In the genomic region with DNA sequence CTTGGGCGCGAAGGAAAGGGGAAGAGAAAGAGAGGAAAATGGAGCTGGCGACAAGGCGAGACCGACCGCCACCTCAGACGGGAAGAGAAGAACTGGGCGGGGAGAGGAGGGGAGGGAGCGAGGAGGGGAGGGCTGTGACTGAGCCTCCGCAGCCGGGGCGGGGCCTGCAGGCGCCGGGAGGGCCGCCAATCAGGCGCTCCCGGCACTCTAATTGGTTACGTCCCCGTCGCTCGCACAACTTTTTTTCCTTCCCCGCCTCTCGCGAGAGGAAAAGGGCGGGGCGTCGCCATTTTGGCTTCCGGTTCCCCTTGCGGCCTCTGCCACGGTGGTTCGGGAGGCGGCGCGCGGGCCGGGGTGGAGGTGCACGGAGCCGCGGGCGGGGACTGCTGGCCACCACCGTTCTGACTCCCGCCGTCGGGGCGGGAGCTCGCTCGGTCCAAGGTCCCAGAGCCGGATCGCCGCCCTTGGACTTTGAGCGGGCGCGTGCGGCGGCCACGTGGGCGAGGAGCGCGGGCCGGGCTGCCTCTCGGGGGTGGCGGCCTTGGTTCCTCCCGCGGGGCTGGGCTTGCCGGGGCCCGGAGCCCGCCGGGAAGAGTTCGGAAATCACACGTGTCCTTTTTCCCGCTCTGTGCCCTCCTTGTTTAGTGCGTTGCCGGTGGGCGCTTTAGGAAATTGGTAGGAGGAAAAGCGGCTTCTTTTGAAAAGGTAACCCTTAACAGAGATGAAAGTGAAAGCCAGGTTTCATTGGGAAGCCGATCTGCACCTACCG, we compare ENCODE assay signal across 8 cellular contexts. TPM values are rescaled to one million over a fixed set of nuclear protein-coding genes. Genes with fewer than 3 reads are reported as not detected.
A peak's percentile ranks its signal among the peaks of the same experiment; 100 is the strongest.
DNase-seq lines count a peak whose midpoint lies in the region; ATAC-seq, FAIRE-seq and TF ChIP-seq lines count a peak whose summit lies in the region.

A gene (minus strand): TSS at position 94 of the 769 bp plus-strand sequence. CDS start 176 bp downstream, outside the sequence.

- TF ChIP-seq EP300 in esophagus muscularis mucosa (IDR thresholded peaks at IDR 0.05), result no peak

- H3K4me2 ChIP-seq in DOHH2 (ENCODE audit: low read length), result peak within 1 kb of the TSS; percentile 93
- H3K4me2 ChIP-seq in GM23248 (ENCODE audit: unreplicated experiment), result peak within 1 kb of the TSS; percentile 88
- H3K4me2 ChIP-seq in Karpas-422 (ENCODE audit: low read depth, low read length, poor library complexity, severe bottlenecking), result peak within 1 kb of the TSS; percentile 99

- H4K20me1 ChIP-seq in DOHH2 (ENCODE audit: control insufficient read depth, insufficient read depth, low read depth, low read length) (peaks cover 34% of the 10 kb centered on the region), GM23248 (ENCODE audit: insufficient read depth) (peaks cover 34% of the 10 kb centered on the region), Karpas-422 (ENCODE audit: insufficient read depth, low read depth, low read length) (peaks cover 33% of the 10 kb centered on the region; the same call in 1 of the 2 replicates)

- peaks cover 3 to 4% of the 10 kb centered on the region in 2 donors for H3K9me3 Mint-ChIP-seq in activated T-cell treated with anti-CD3 and anti-CD28 coated beads, Interleukin-2, amount 50 U/mL, for 72 hours

- H3K9ac ChIP-seq in GM23248 (peak within 1 kb of the TSS; percentile 99), Karpas-422 (ENCODE audit: low read length) (peak within 1 kb of the TSS; percentile 99)

- ATAC-seq in activated T-cell treated with anti-CD3 and anti-CD28 coated beads, Interleukin-2, amount 50 U/mL, for 72 hours (replicated peaks in 1 of 2), result peak; percentile 94 to 96

- H3K9me3 ChIP-seq in DOHH2 (ENCODE audit: control insufficient read depth, insufficient read depth, low read length) (no peaks in the 10 kb centered on the region), GM23248 (ENCODE audit: low read depth) (no peaks in the 10 kb centered on the region), Karpas-422 (ENCODE audit: low read length) (no peaks in the 10 kb centered on the region), esophagus muscularis mucosa (no peaks in the 10 kb centered on the region), muscle layer of duodenum (ENCODE audit: control insufficient read depth in 1 of 2, low read length in 2 of 2) (no peaks in the 10 kb centered on the region)

- peaks cover 6 to 7% of the 10 kb centered on the region in 2 donors for H3K36me3 Mint-ChIP-seq in activated T-cell treated with anti-CD3 and anti-CD28 coated beads, Interleukin-2, amount 50 U/mL, for 72 hours (ENCODE audit: insufficient read depth in 2 of 2)

- H3K27me3 ChIP-seq in DOHH2 (ENCODE audit: control insufficient read depth, low read length) (no peaks in the 10 kb centered on the region), GM23248 (replicated peaks; ENCODE audit: insufficient read depth) (no peaks in the 10 kb centered on the region), Karpas-422 (ENCODE audit: low read length) (no peaks in the 10 kb centered on the region), esophagus muscularis mucosa (no peaks in the 10 kb centered on the region), muscle layer of duodenum (ENCODE audit: low read depth, low read length) (no peaks in the 10 kb centered on the region)

- H3K4me3 ChIP-seq in DOHH2 (ENCODE audit: low read length), result peak within 1 kb of the TSS; percentile 84
- peak within 1 kb of the TSS; percentile 95 for H3K4me3 ChIP-seq in GM23248
- peak within 1 kb of the TSS; percentile 86 for H3K4me3 ChIP-seq in Karpas-422 (ENCODE audit: low read length)
- peak within 1 kb of the TSS; percentile 81 to 100 (median 96) for H3K4me3 ChIP-seq in esophagus muscularis mucosa
- peak within 1 kb of the TSS; percentile 93 to 95 for H3K4me3 ChIP-seq in muscle layer of duodenum (ENCODE audit: low read depth in 1 of 2, low read length in 2 of 2)

- 0 to 1% methylated on average over 27 to 73 of the region's 77 CpGs for WGBS in GM23248 (ENCODE audit: low coverage in 1 of 2, low lambda C conversion rate in 2 of 2, missing lambda C conversion rate in 2 of 2), 2 experiments
- WGBS in esophagus muscularis mucosa, result 0% methylated on average over 26 of the region's 77 CpGs

- peak; percentile 99 for DNase-seq in GM23248
- DNase-seq in Karpas-422, result peak; percentile 99
- peak; percentile 93 for DNase-seq in RCC 7860 (ENCODE audit: low spot score)
- DNase-seq in activated T-cell treated with anti-CD3 and anti-CD28 coated beads, Interleukin-2, amount 50 U/mL, for 72 hours, result peak; percentile 98
- DNase-seq in esophagus muscularis mucosa (ENCODE audit: extremely low spot score), result peak; percentile 99
- DNase-seq in stimulated activated CD8-positive, alpha-beta memory T cell treated with anti-CD3 and anti-CD28 coated beads, Interleukin-7, amount 100 ng/mL, for 24 hours (ENCODE audit: low read depth), result peak; percentile 88

- H3F3A ChIP-seq in DOHH2 (ENCODE audit: control insufficient read depth, insufficient read depth), result peaks cover 7% of the 10 kb centered on the region
- H3F3A ChIP-seq in GM23248 (ENCODE audit: insufficient read depth), result peaks cover 28% of the 10 kb centered on the region; the same call in 1 of the 2 replicates

- H3K36me3 ChIP-seq in DOHH2 (ENCODE audit: control insufficient read depth, low read length), result peaks cover 61% of the 10 kb centered on the region
- H3K36me3 ChIP-seq in GM23248 (ENCODE audit: low read depth), result no peaks in the 10 kb centered on the region
- H3K36me3 ChIP-seq in Karpas-422 (ENCODE audit: insufficient read depth, low read length), result peaks cover 16% of the 10 kb centered on the region; the same call in 1 of the 2 replicates
- no peaks in the 10 kb centered on the region for H3K36me3 ChIP-seq in esophagus muscularis mucosa
- no peaks in the 10 kb centered on the region for H3K36me3 ChIP-seq in muscle layer of duodenum (ENCODE audit: control insufficient read depth in 1 of 2, insufficient read depth in 2 of 2, low read length in 2 of 2)

- peaks cover 67% of the 10 kb centered on the region for H3K79me2 ChIP-seq in DOHH2 (ENCODE audit: control insufficient read depth, low read length)
- peaks cover 59% of the 10 kb centered on the region for H3K79me2 ChIP-seq in GM23248 (ENCODE audit: insufficient read depth)
- H3K79me2 ChIP-seq in Karpas-422 (ENCODE audit: low read length), result peaks cover 54% of the 10 kb centered on the region

- H3K9me2 ChIP-seq in DOHH2 (replicated peaks; ENCODE audit: control insufficient read depth, low read length) (no peaks in the 10 kb centered on the region), GM23248 (ENCODE audit: insufficient read depth) (no peaks in the 10 kb centered on the region), Karpas-422 (replicated peaks; ENCODE audit: insufficient read depth, low read length) (no peaks in the 10 kb centered on the region)

- H3K27ac Mint-ChIP-seq in activated T-cell treated with anti-CD3 and anti-CD28 coated beads, Interleukin-2, amount 50 U/mL, for 72 hours, result peak within 1 kb of the TSS; percentile 96

- peak within 1 kb of the TSS; percentile 91 to 92 for H3K4me3 Mint-ChIP-seq in activated T-cell treated with anti-CD3 and anti-CD28 coated beads, Interleukin-2, amount 50 U/mL, for 72 hours

- in situ Hi-C loops in GM23248 (cut with MboI), result no loop called here

- intact Hi-C loops in esophagus muscularis mucosa (cut with DNase I), result loop anchor here (5.0 kb wide), 4 partner anchors 36 to 126 kb away; a partner anchor contains a TSS

- TF ChIP-seq CTCF in DOHH2 (IDR thresholded peaks at IDR 0.05; ENCODE audit: low read depth, low read length, poor library complexity, severe bottlenecking), result no peak
- TF ChIP-seq CTCF in esophagus muscularis mucosa (IDR thresholded peaks at IDR 0.05), result peak in 1 of 3 experiments; percentile 14

- H3K27ac ChIP-seq in DOHH2 (ENCODE audit: low read depth, low read length) (peak within 1 kb of the TSS; percentile 82), GM23248 (peak within 1 kb of the TSS; percentile 92), Karpas-422 (ENCODE audit: low read length) (peak within 1 kb of the TSS; percentile 78), esophagus muscularis mucosa (replicated peaks in 1 of 4) (peak within 1 kb of the TSS; percentile 98 to 99 (median 98)), muscle layer of duodenum (ENCODE audit: low read length) (peak within 1 kb of the TSS; percentile 98)

- H2AFZ ChIP-seq in GM23248, result peak within 1 kb of the TSS; percentile 72
- H2AFZ ChIP-seq in Karpas-422 (ENCODE audit: low read length), result no peak within 1 kb of the TSS

- no peaks in the 10 kb centered on the region for H3K27me3 Mint-ChIP-seq in activated T-cell treated with anti-CD3 and anti-CD28 coated beads, Interleukin-2, amount 50 U/mL, for 72 hours (ENCODE audit: low read depth)

- FAIRE-seq in RCC 7860 (lab: Jason Lieb, UNC), result peak; percentile 39

- H3K4me1 ChIP-seq in DOHH2 (ENCODE audit: control insufficient read depth, low read length) (peaks cover 72% of the 10 kb centered on the region), GM23248 (ENCODE audit: insufficient read depth) (peaks cover 36% of the 10 kb centered on the region), Karpas-422 (ENCODE audit: low read length) (peaks cover 44% of the 10 kb centered on the region), esophagus muscularis mucosa (peaks cover 32 to 49% (median 48%) of the 10 kb centered on the region in 4 donors), muscle layer of duodenum (ENCODE audit: control insufficient read depth in 1 of 2, insufficient read depth in 2 of 2, low read length in 2 of 2) (peaks cover 14 to 27% of the 10 kb centered on the region in 2 donors)

- H3K4me1 Mint-ChIP-seq in activated T-cell treated with anti-CD3 and anti-CD28 coated beads, Interleukin-2, amount 50 U/mL, for 72 hours (ENCODE audit: low read depth), result peaks cover 75% of the 10 kb centered on the region

- peak; percentile 73 for TF ChIP-seq POLR2A in esophagus muscularis mucosa (IDR thresholded peaks at IDR 0.05; ENCODE audit: low read depth)

RNA-seq across cellular contexts. Expression of the gene that starts here (rescaled TPM):
- 311 and 350 TPM in 2 replicates for total RNA-seq in GM23248 (2014; rRNA removed; shearing (Covaris generic))
- 195 and 206 TPM in 2 replicates for polyA plus RNA-seq in GM23248 (2016; fragmentation: Nextera tagmentation; extraction: Ambion mirVana)
- 275 and 383 TPM in 2 replicates for total RNA-seq in Karpas-422 (2014; rRNA removed; shearing (Covaris generic); ENCODE audit: low replicate concordance)
- 100 to 1,000 TPM; 275 to 309 TPM for total RNA-seq in activated T-cell treated with anti-CD3 and anti-CD28 coated beads, Interleukin-2, amount 50 U/mL, for 72 hours
- total RNA-seq in esophagus muscularis mucosa, result 100 to 1,000 TPM; 194 to 233 (median 210) TPM

Comparison
In these comparisons a context has a peak if more than half of its experiments do, and no peak if none do; other contexts are left out.
1. Peak in every context shown above with its lines: DNase-seq, ATAC-seq, H3K4me3 ChIP-seq and H3K27ac ChIP-seq.